ENCODE assay signal across 15 cellular contexts in genomic region chr6:163780993-163781392, GRCh38.
DNase-seq lines count a peak whose midpoint lies in the region; ATAC-seq and TF ChIP-seq lines count a peak whose summit lies in the region.
"Had no signal": no experiment of that assay in that cellular context is flagged by ENCODE, and none has a peak within 500 bp of the region (broad histone marks: within the 10 kb centered on the region; RNA-seq: fewer than 3 reads in every experiment).

No MANE protein-coding gene starts in this region.

- H3K27ac Mint-ChIP-seq in type B pancreatic cell, result no peak overlapping the region
- H3K27ac Mint-ChIP-seq: natural killer cell treated with Interleukin-12 subunit alpha and Interleukin-12 subunit beta and Interleukin-15 and Interleukin-18, amount 100 ng/mL, for 72 hours had no signal

- peaks cover 8% of the 10 kb centered on the region for H3K9me3 Mint-ChIP-seq in type B pancreatic cell

- H3K27me3 Mint-ChIP-seq in type B pancreatic cell, result peaks cover 5% of the 10 kb centered on the region

- TF ChIP-seq CTCF in type B pancreatic cell (conservative IDR thresholded peaks at IDR 0.05), result no peak

- no peak overlapping the region for H3K4me3 Mint-ChIP-seq in type B pancreatic cell
- H3K4me3 Mint-ChIP-seq: natural killer cell treated with Interleukin-12 subunit alpha and Interleukin-12 subunit beta and Interleukin-15 and Interleukin-18, amount 100 ng/mL, for 72 hours had no signal

- DNase-seq in DMS 273 treated with DMSO at 0.1 percent for 48 hours (lab: John Stamatoyannopoulos, UW) (peak; percentile 80), NCI-H82 (lab: John Stamatoyannopoulos, UW) (peak; percentile 64), foreskin melanocyte (peak; percentile 70), pons (ENCODE audit: low spot score) (peak; percentile 54), DMS153 treated with DMSO at 0.1 percent for 48 hours (lab: John Stamatoyannopoulos, UW; ENCODE audit: unreplicated experiment) (no peak), type B pancreatic cell (ENCODE audit: extremely low spot score, unreplicated experiment) (no peak)
- no peak for DNase-seq in activated naive CD4-positive, alpha-beta T cell (lab: John Stamatoyannopoulos, UW)
- DNase-seq: activated naive CD4-positive, alpha-beta T cell treated with anti-CD3 and anti-CD28 coated beads, Interleukin-2, amount 50 U/mL, for 16 hours; colonic mucosa; NCI-H1930; PC-3; T-helper 9 cell had no signal

- no peak for ATAC-seq in GM18498 (IDR thresholded peaks at IDR 0.05; ENCODE audit: unreplicated experiment)
- ATAC-seq: K562; natural killer cell treated with Interleukin-12 subunit alpha and Interleukin-12 subunit beta and Interleukin-15 and Interleukin-18, amount 100 ng/mL, for 72 hours; PC-3 had no signal

- H3K36me3 Mint-ChIP-seq in type B pancreatic cell, result no peaks in the 10 kb centered on the region
- H3K36me3 Mint-ChIP-seq: natural killer cell treated with Interleukin-12 subunit alpha and Interleukin-12 subunit beta and Interleukin-15 and Interleukin-18, amount 100 ng/mL, for 72 hours had no signal

- H3K4me1 Mint-ChIP-seq in type B pancreatic cell (ENCODE audit: unreplicated experiment), result peaks cover 18% of the 10 kb centered on the region

Comparison
In these comparisons a context has a peak if more than half of its experiments do, and no peak if none do; other contexts are left out.
1. DNase-seq: peak in DMS 273 treated with DMSO at 0.1 percent for 48 hours (single experiment), NCI-H82 (single experiment), foreskin melanocyte (single experiment) and pons (single experiment); none in activated naive CD4-positive, alpha-beta T cell (0 of 4), DMS153 treated with DMSO at 0.1 percent for 48 hours (single experiment) and type B pancreatic cell (single experiment).